9 cellular contexts compared by ENCODE assay signal in genomic region chr1:218660678-218661053, GRCh38.
A peak's percentile ranks its signal among the peaks of the same experiment; 100 is the strongest.
DNase-seq lines count a peak whose midpoint lies in the region; ATAC-seq and TF ChIP-seq lines count a peak whose summit lies in the region.
"Had no signal": no experiment of that assay in that cellular context is flagged by ENCODE, and none has a peak within 500 bp of the region (broad histone marks: within the 10 kb centered on the region; RNA-seq: fewer than 3 reads in every experiment).

No MANE protein-coding gene starts in this region.

- peak in 1 of 2 experiments; percentile 87; a peak in 2 of 4 replicates for TF ChIP-seq EP300 in SK-N-SH (IDR thresholded peaks at IDR 0.05; ENCODE audit: borderline replicate concordance in 1 of 2, low read depth in 1 of 2, low read length in 1 of 2)

- ATAC-seq in HG03457 (IDR thresholded peaks at IDR 0.05; ENCODE audit: unreplicated experiment): no peak
- ATAC-seq in HG02884 (IDR thresholded peaks at IDR 0.05; ENCODE audit: unreplicated experiment): no peak

- CTCF ChIA-PET in HEK293 (lab: Yijun Ruan, JAX) (interaction anchor here (1.0 kb wide), 1 partner anchor 11 kb away, joined by 3 read pairs; no protein-coding TSS in a partner anchor), SK-N-SH (lab: Yijun Ruan, JAX) (no interaction called here)

- intact Hi-C loops in tibial artery (cut with DNase I; ENCODE audit: low total_unique reads): loop anchor here (5.0 kb wide), 1 partner anchor 38 kb away; no protein-coding TSS in a partner anchor

- no peak overlapping the region for H3K4me3 ChIP-seq in HEK293 (ENCODE audit: low read depth, low read length)
- H3K4me3 ChIP-seq in SK-N-SH (ENCODE audit: low read depth in 2 of 2, low read length in 1 of 2): no peak overlapping the region
- H3K4me3 ChIP-seq in fibroblast of villous mesenchyme (ENCODE audit: low read depth, low read length): no peak overlapping the region
- no peak overlapping the region for H3K4me3 ChIP-seq in tibial artery

- H3K36me3 ChIP-seq in HEK293 (ENCODE audit: control insufficient read depth in 2 of 2, insufficient read depth in 1 of 2, low read length in 2 of 2) (no peaks in the 10 kb centered on the region), SK-N-SH (replicated peaks in 1 of 2; ENCODE audit: control insufficient read depth in 1 of 2, insufficient read depth in 2 of 2, low read length in 1 of 2) (no peaks in the 10 kb centered on the region), tibial artery (no peaks in the 10 kb centered on the region)

- TF ChIP-seq CTCF in HEK293 (tag by site-specific recombination; IDR thresholded peaks at IDR 0.05) (no peak), SK-N-SH (IDR thresholded peaks at IDR 0.05) (no peak), fibroblast of villous mesenchyme (IDR thresholded peaks at IDR 0.05; ENCODE audit: insufficient read depth, low read depth, low read length) (no peak), tibial artery (IDR thresholded peaks at IDR 0.05) (no peak)

- DNase-seq in SK-N-SH (no peak), fibroblast of villous mesenchyme (ENCODE audit: low read depth) (peak; percentile 83), tibial artery (no peak), NCI-H1436 (lab: John Stamatoyannopoulos, UW) (no peak)
- DNase-seq: activated T-cell treated with anti-CD3 and anti-CD28 coated beads, Interleukin-2, amount 50 U/mL, for 24 hours; small intestine had no signal

- H4K20me1 ChIP-seq in SK-N-SH (ENCODE audit: insufficient read depth): no peaks in the 10 kb centered on the region

- peaks cover 46% of the 10 kb centered on the region for H3F3A ChIP-seq in SK-N-SH (replicated peaks; ENCODE audit: insufficient read depth)

- peak overlapping the region; percentile 64; the same call in 1 of the 2 replicates for H3K9ac ChIP-seq in SK-N-SH

- H3K9me3 ChIP-seq in HEK293 (ENCODE audit: control insufficient read depth, insufficient read depth, low read depth, low read length): no peaks in the 10 kb centered on the region
- H3K9me3 ChIP-seq in SK-N-SH: no peaks in the 10 kb centered on the region
- H3K9me3 ChIP-seq in tibial artery: no peaks in the 10 kb centered on the region

- no peaks in the 10 kb centered on the region for H3K79me2 ChIP-seq in SK-N-SH (ENCODE audit: insufficient read depth)

- no peak overlapping the region for H2AFZ ChIP-seq in SK-N-SH (ENCODE audit: low read depth)

- H3K27me3 ChIP-seq in SK-N-SH (ENCODE audit: insufficient read depth) (no peaks in the 10 kb centered on the region), tibial artery (no peaks in the 10 kb centered on the region)

- POLR2A ChIA-PET in HEK293 (lab: Yijun Ruan, JAX): no interaction called here
- POLR2A ChIA-PET in SK-N-SH (lab: Yijun Ruan, JAX): no interaction called here

- WGBS in SK-N-SH (ENCODE audit: low lambda C conversion rate): 12% methylated on average over 1 of the region's 1 CpG

- no peak for TF ChIP-seq RAD21 in SK-N-SH (IDR thresholded peaks at IDR 0.05; ENCODE audit: low read length)

- H3K27ac ChIP-seq in HEK293 (ENCODE audit: extremely low read depth, low read depth, low read length) (no peak overlapping the region), SK-N-SH (ENCODE audit: low read depth in 2 of 2, low read length in 1 of 2) (peak overlapping the region; percentile 94 to 96), tibial artery (peak overlapping the region; percentile 52 to 61)

- H3K9me2 ChIP-seq in SK-N-SH: no peaks in the 10 kb centered on the region

- H3K4me1 ChIP-seq in HEK293 (ENCODE audit: control insufficient read depth, insufficient read depth, low read length) (peaks cover 3% of the 10 kb centered on the region), SK-N-SH (ENCODE audit: control insufficient read depth in 1 of 2, insufficient read depth in 2 of 2, low read depth in 1 of 2, low read length in 1 of 2) (peaks cover 26 to 40% of the 10 kb centered on the region in 2 experiments), tibial artery (peaks cover 0 to 61% (median 16%) of the 10 kb centered on the region in 4 donors)

- peak overlapping the region; percentile 38 for H3K4me2 ChIP-seq in SK-N-SH

TF ChIP-seq in HEK293, 187 proteins besides CTCF, POLR2A, EP300 and RAD21 (continues in another document):
- TF ChIP-seq ZNF530 (tag by site-specific recombination; IDR thresholded peaks at IDR 0.05; ENCODE audit: low read depth): no peak
- no peak for TF ChIP-seq ZNF510 (tag by site-specific recombination; IDR thresholded peaks at IDR 0.05; ENCODE audit: insufficient replicate concordance)
- no peak for TF ChIP-seq HOXD13 (CRISPR knock-in tag; IDR thresholded peaks at IDR 0.05; ENCODE audit: borderline replicate concordance)
- peak; percentile 55; the same call in 1 of the 2 replicates for TF ChIP-seq ZNF639 (tag by site-specific recombination; IDR thresholded peaks at IDR 0.05)
- no peak for TF ChIP-seq ZNF658 (tag by site-specific recombination; IDR thresholded peaks at IDR 0.05)
- no peak for TF ChIP-seq ZNF501 (tag by site-specific recombination; IDR thresholded peaks at IDR 0.05)
- TF ChIP-seq SP7 (tag by site-specific recombination; IDR thresholded peaks at IDR 0.05): peak; percentile 93
- no peak for TF ChIP-seq KLF17 (tag by site-specific recombination; IDR thresholded peaks at IDR 0.05)
- no peak for TF ChIP-seq ZNF701 (tag by site-specific recombination; IDR thresholded peaks at IDR 0.05)
- no peak for TF ChIP-seq ZBTB1 (tag by site-specific recombination; IDR thresholded peaks at IDR 0.05)
- TF ChIP-seq SCRT2 (tag by site-specific recombination; IDR thresholded peaks at IDR 0.05): no peak

TF ChIP-seq in SK-N-SH, 30 proteins besides CTCF, POLR2A, EP300 and RAD21 (continues in another document):
- TF ChIP-seq JUND (IDR thresholded peaks at IDR 0.05): peak; percentile 91
- TF ChIP-seq REST (IDR thresholded peaks at IDR 0.05; ENCODE audit: low read depth, low read length): no peak
- peak; percentile 93 for TF ChIP-seq FOSL2 (IDR thresholded peaks at IDR 0.05; ENCODE audit: borderline replicate concordance, low read depth)
- TF ChIP-seq TAF1 (IDR thresholded peaks at IDR 0.05; ENCODE audit: borderline replicate concordance, low read depth, low read length): no peak
- TF ChIP-seq TEAD4 (IDR thresholded peaks at IDR 0.05; ENCODE audit: borderline replicate concordance, insufficient read depth): peak; percentile 8; the same call in 1 of the 2 replicates
- no peak for TF ChIP-seq SMC3 (IDR thresholded peaks at IDR 0.05; ENCODE audit: low read depth, low read length)
- peak; percentile 79 for TF ChIP-seq PBX3 (IDR thresholded peaks at IDR 0.05)
- no peak for TF ChIP-seq USF2 (IDR thresholded peaks at IDR 0.05; ENCODE audit: borderline replicate concordance, low read depth, low read length)
- TF ChIP-seq SIN3A (IDR thresholded peaks at IDR 0.05; ENCODE audit: borderline replicate concordance, low read depth, low read length): no peak
- no peak for TF ChIP-seq MXI1 (IDR thresholded peaks at IDR 0.05; ENCODE audit: low read depth, low read length)
- no peak for TF ChIP-seq FOXJ3 (CRISPR knock-in tag; IDR thresholded peaks at IDR 0.05)
- TF ChIP-seq RXRA (IDR thresholded peaks at IDR 0.05; ENCODE audit: borderline replicate concordance, low read depth): peak; percentile 58; the same call in 1 of the 2 replicates
- TF ChIP-seq CHD2 (IDR thresholded peaks at IDR 0.05; ENCODE audit: low read length, partially characterized antibody): no peak

Comparison
In these comparisons a context has a peak if more than half of its experiments do, and no peak if none do; other contexts are left out.
1. Of the 4 proteins assayed by ChIP-seq in both HEK293 and SK-N-SH: peak only in HEK293: none; only in SK-N-SH: PBX3; in both: none; in neither: 3.